ENCODE assay signal across 8 cellular contexts in genomic region chr5:12114075-12114474, GRCh38.
"Had no signal": no experiment of that assay in that cellular context is flagged by ENCODE, and none has a peak within 500 bp of the region (broad histone marks: within the 10 kb centered on the region; RNA-seq: fewer than 3 reads in every experiment).

No MANE protein-coding gene starts in this region.

- DNase-seq: GM23248, GOT3, H7, H9, HCEC 1CT, HFFc6 had no signal

- H3K9ac ChIP-seq: GM23248 had no signal

- H2AFZ ChIP-seq: GM23248, GM23338 had no signal

- H3K9me3 ChIP-seq: HAP-1 had no signal

- H3K4me3 ChIP-seq: GM23248, GM23338, HAP-1 had no signal

- H3K27ac ChIP-seq: GM23248 had no signal

- H3K36me3 ChIP-seq: HAP-1 had no signal

- H3K4me2 ChIP-seq: GM23338 had no signal
